In the genomic region with DNA sequence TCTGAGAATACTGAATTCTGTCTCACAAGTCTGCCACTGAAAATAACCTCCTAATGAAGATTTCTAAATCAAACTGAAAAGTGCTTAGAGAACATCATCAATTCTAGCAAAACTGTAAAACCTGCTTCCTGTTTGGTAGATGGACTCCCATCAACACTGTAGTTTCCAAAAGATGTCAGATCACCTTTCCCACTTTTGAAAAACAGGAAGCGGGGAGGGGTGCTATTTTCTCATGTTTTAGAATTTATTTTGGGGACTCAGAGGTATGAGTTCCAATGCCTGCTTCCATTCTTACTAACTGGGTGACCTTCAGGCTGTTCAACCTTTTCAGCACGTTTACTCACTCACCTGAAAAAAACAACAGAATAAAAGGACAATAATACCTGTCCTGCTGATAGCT, we compare ENCODE assay signal across 9 cellular contexts. TPM values are rescaled to one million over a fixed set of nuclear protein-coding genes. Genes with fewer than 3 reads are reported as not detected.
DNase-seq lines count a peak whose midpoint lies in the region; ATAC-seq and TF ChIP-seq lines count a peak whose summit lies in the region.
"Had no signal": no experiment of that assay in that cellular context is flagged by ENCODE, and none has a peak within 500 bp of the region (broad histone marks: within the 10 kb centered on the region; RNA-seq: fewer than 3 reads in every experiment).

No MANE protein-coding gene starts in this region.

- no peak for ATAC-seq in activated T-helper 17 cell treated with anti-CD3 and anti-CD28 coated beads, Interleukin-2, amount 50 U/mL, for 72 hours (replicated peaks)
- ATAC-seq in thoracic aorta (ENCODE audit: insufficient number of reproducible peaks, low FRiP score, low read depth) (no peak), GM21786 (IDR thresholded peaks at IDR 0.05; ENCODE audit: unreplicated experiment) (no peak), HG03439 (IDR thresholded peaks at IDR 0.05; ENCODE audit: unreplicated experiment) (no peak)

- DNase-seq in activated CD4-positive, alpha-beta T cell treated with anti-CD3 and anti-CD28 coated beads, Interleukin-2, amount 10 ng/mL, durations not matched to agents 24 days and 14 days: no peak
- no peak for DNase-seq in activated CD4-positive, alpha-beta T cell treated with anti-CD3 and anti-CD28 coated beads, Interleukin-2, amount 50 U/mL, for 48 hours
- no peak for DNase-seq in kidney epithelial cell (ENCODE audit: low read depth)
- no peak for DNase-seq in thoracic aorta (ENCODE audit: low spot score)
- DNase-seq in LoVo (ENCODE audit: low spot score): no peak

- TF ChIP-seq CTCF in kidney epithelial cell (IDR thresholded peaks at IDR 0.05; ENCODE audit: insufficient read depth, low read length, poor library complexity, severe bottlenecking) (no peak), thoracic aorta (IDR thresholded peaks at IDR 0.05) (no peak)

- H3K27ac ChIP-seq in thoracic aorta: no peak overlapping the region

- no peaks in the 10 kb centered on the region for H3K9me3 ChIP-seq in thoracic aorta
- H3K9me3 ChIP-seq: mucosa of descending colon had no signal

- no peaks in the 10 kb centered on the region for H3K27me3 Mint-ChIP-seq in activated CD4-positive, alpha-beta T cell treated with anti-CD3 and anti-CD28 coated beads, Interleukin-2, amount 10 ng/mL, durations not matched to agents 24 days and 14 days
- H3K27me3 Mint-ChIP-seq in activated T-helper 17 cell treated with anti-CD3 and anti-CD28 coated beads, Interleukin-2, amount 50 U/mL, for 72 hours: no peaks in the 10 kb centered on the region

- H3K36me3 ChIP-seq in kidney epithelial cell (ENCODE audit: control insufficient read depth, insufficient read depth, low read length) (no peaks in the 10 kb centered on the region), thoracic aorta (peaks cover 23% of the 10 kb centered on the region)

- H3K4me1 Mint-ChIP-seq in activated CD4-positive, alpha-beta T cell treated with anti-CD3 and anti-CD28 coated beads, Interleukin-2, amount 10 ng/mL, durations not matched to agents 24 days and 14 days: peaks cover 60% of the 10 kb centered on the region
- peaks cover 38% of the 10 kb centered on the region for H3K4me1 Mint-ChIP-seq in activated T-helper 17 cell treated with anti-CD3 and anti-CD28 coated beads, Interleukin-2, amount 50 U/mL, for 72 hours

- intact Hi-C loops in activated CD4-positive, alpha-beta T cell treated with anti-CD3 and anti-CD28 coated beads, Interleukin-2, amount 10 ng/mL, durations not matched to agents 24 days and 14 days (cut with micrococcal nuclease): loop anchor here (1.0 to 5.0 kb wide), 3 partner anchors 24 to 379 kb away; partner anchors contain the start of genes CTSZ and STX16

- peak overlapping the region; percentile 97 for H3K27ac Mint-ChIP-seq in activated CD4-positive, alpha-beta T cell treated with anti-CD3 and anti-CD28 coated beads, Interleukin-2, amount 10 ng/mL, durations not matched to agents 24 days and 14 days
- H3K27ac Mint-ChIP-seq in activated T-helper 17 cell treated with anti-CD3 and anti-CD28 coated beads, Interleukin-2, amount 50 U/mL, for 72 hours: peak overlapping the region; percentile 40

- peaks cover 70% of the 10 kb centered on the region for H3K36me3 Mint-ChIP-seq in activated CD4-positive, alpha-beta T cell treated with anti-CD3 and anti-CD28 coated beads, Interleukin-2, amount 10 ng/mL, durations not matched to agents 24 days and 14 days (ENCODE audit: low read depth)
- peaks cover 93% of the 10 kb centered on the region for H3K36me3 Mint-ChIP-seq in activated T-helper 17 cell treated with anti-CD3 and anti-CD28 coated beads, Interleukin-2, amount 50 U/mL, for 72 hours (ENCODE audit: low read depth)

- H3K27me3 ChIP-seq in kidney epithelial cell (ENCODE audit: control insufficient read depth, insufficient read depth, low read length): no peaks in the 10 kb centered on the region
- H3K27me3 ChIP-seq in thoracic aorta (replicated peaks; ENCODE audit: insufficient read depth): no peaks in the 10 kb centered on the region

- H3K4me3 Mint-ChIP-seq in activated CD4-positive, alpha-beta T cell treated with anti-CD3 and anti-CD28 coated beads, Interleukin-2, amount 10 ng/mL, durations not matched to agents 24 days and 14 days: peak overlapping the region; percentile 95
- peak overlapping the region; percentile 90 for H3K4me3 Mint-ChIP-seq in activated T-helper 17 cell treated with anti-CD3 and anti-CD28 coated beads, Interleukin-2, amount 50 U/mL, for 72 hours

- no peaks in the 10 kb centered on the region for H3K9me3 Mint-ChIP-seq in activated CD4-positive, alpha-beta T cell treated with anti-CD3 and anti-CD28 coated beads, Interleukin-2, amount 10 ng/mL, durations not matched to agents 24 days and 14 days
- H3K9me3 Mint-ChIP-seq in activated T-helper 17 cell treated with anti-CD3 and anti-CD28 coated beads, Interleukin-2, amount 50 U/mL, for 72 hours: no peaks in the 10 kb centered on the region

- peaks cover 28 to 52% of the 10 kb centered on the region in 2 donors for H3K4me1 ChIP-seq in thoracic aorta (ENCODE audit: control insufficient read depth in 1 of 2, low read depth in 2 of 2)

- H3K4me3 ChIP-seq in kidney epithelial cell (ENCODE audit: low read depth, low read length) (peak overlapping the region; percentile 97), thoracic aorta (peak overlapping the region; percentile 88)

RNA-seq across cellular contexts. Expression of gene ATP5F1E, which starts 1.2 kb away (rescaled TPM):
- 69.9 and 70.9 TPM in 2 replicates for total RNA-seq in activated CD4-positive, alpha-beta T cell treated with anti-CD3 and anti-CD28 coated beads, Interleukin-2, amount 10 ng/mL, durations not matched to agents 24 days and 14 days
- 10 to 100 TPM; 45.5 to 78.0 TPM for total RNA-seq in activated T-helper 17 cell treated with anti-CD3 and anti-CD28 coated beads, Interleukin-2, amount 50 U/mL, for 72 hours
- 26.9 and 33.8 TPM in 2 replicates for total RNA-seq in kidney epithelial cell
- total RNA-seq in thoracic aorta: 10 to 100 TPM; 16.8 to 21.1 TPM

RNA-seq across cellular contexts. Expression of gene PRELID3B, which starts 11.7 kb away (rescaled TPM):
- total RNA-seq in activated CD4-positive, alpha-beta T cell treated with anti-CD3 and anti-CD28 coated beads, Interleukin-2, amount 10 ng/mL, durations not matched to agents 24 days and 14 days: 119 and 123 TPM in 2 replicates
- total RNA-seq in activated T-helper 17 cell treated with anti-CD3 and anti-CD28 coated beads, Interleukin-2, amount 50 U/mL, for 72 hours: 100 to 1,000 TPM in 1 of 2 donors, 10 to 100 TPM in 1; 77.1 to 107 TPM
- 61.5 and 79.3 TPM in 2 replicates for total RNA-seq in kidney epithelial cell
- 10 to 100 TPM; 25.5 to 30.5 TPM for total RNA-seq in thoracic aorta

RNA-seq across cellular contexts. Expression of gene TUBB1, which starts 11.7 kb away (rescaled TPM):
- not detected in 2 replicates for total RNA-seq in activated CD4-positive, alpha-beta T cell treated with anti-CD3 and anti-CD28 coated beads, Interleukin-2, amount 10 ng/mL, durations not matched to agents 24 days and 14 days
- total RNA-seq in activated T-helper 17 cell treated with anti-CD3 and anti-CD28 coated beads, Interleukin-2, amount 50 U/mL, for 72 hours: under 1 TPM; 0.08 to 0.13 TPM
- total RNA-seq in kidney epithelial cell: not detected in 2 replicates
- under 1 TPM in 1 of 2 donors, not detected in 1; 0.54 TPM for total RNA-seq in thoracic aorta
- total RNA-seq: mucosa of descending colon had no signal

RNA-seq across cellular contexts. Expression of gene CTSZ, which starts 23.9 kb away (rescaled TPM):
- total RNA-seq in activated CD4-positive, alpha-beta T cell treated with anti-CD3 and anti-CD28 coated beads, Interleukin-2, amount 10 ng/mL, durations not matched to agents 24 days and 14 days: 48.1 and 51.1 TPM in 2 replicates
- 10 to 100 TPM; 29.7 to 52.2 TPM for total RNA-seq in activated T-helper 17 cell treated with anti-CD3 and anti-CD28 coated beads, Interleukin-2, amount 50 U/mL, for 72 hours
- total RNA-seq in kidney epithelial cell (109 and 121 TPM in 2 replicates), thoracic aorta (100 to 1,000 TPM; 242 to 436 TPM)

RNA-seq across cellular contexts. Expression of gene NELFCD, which starts 49.9 kb away (rescaled TPM):
- total RNA-seq in activated CD4-positive, alpha-beta T cell treated with anti-CD3 and anti-CD28 coated beads, Interleukin-2, amount 10 ng/mL, durations not matched to agents 24 days and 14 days: 119 and 120 TPM in 2 replicates
- 100 to 1,000 TPM in 1 of 2 donors, 10 to 100 TPM in 1; 92.7 to 124 TPM for total RNA-seq in activated T-helper 17 cell treated with anti-CD3 and anti-CD28 coated beads, Interleukin-2, amount 50 U/mL, for 72 hours
- total RNA-seq in kidney epithelial cell (43.7 and 49.2 TPM in 2 replicates), thoracic aorta (10 to 100 TPM; 50.9 to 52.6 TPM)
